8 cellular contexts compared by ENCODE assay signal in genomic region chr1:223844521-223844961, GRCh38. TPM values are rescaled to one million over a fixed set of nuclear protein-coding genes. Genes with fewer than 3 reads are reported as not detected.
A peak's percentile ranks its signal among the peaks of the same experiment; 100 is the strongest.
DNase-seq lines count a peak whose midpoint lies in the region; ATAC-seq and TF ChIP-seq lines count a peak whose summit lies in the region.

No MANE protein-coding gene starts in this region.

- H3K4me1 ChIP-seq in left ventricle myocardium inferior = peaks cover 72% of the 10 kb centered on the region
- peaks cover 4 to 20% (median 5%) of the 10 kb centered on the region in 4 donors for H3K4me1 ChIP-seq in liver (ENCODE audit: control insufficient read depth in 4 of 4, insufficient read depth in 4 of 4, low read length in 3 of 4)

- H3K9me3 ChIP-seq in left ventricle myocardium inferior (replicated peaks) (no peaks in the 10 kb centered on the region), liver (ENCODE audit: control insufficient read depth in 4 of 4, low read length in 3 of 4) (no peaks in the 10 kb centered on the region)

- intact Hi-C loops in left ventricle myocardium inferior (cut with micrococcal nuclease) = no loop called here
- intact Hi-C loops in left cardiac atrium (cut with DNase I) = loop anchor here in 1 of 2 donors (10.0 kb wide), 1 partner anchor 140 kb away; no protein-coding TSS in a partner anchor

- POLR2A ChIA-PET in activated naive CD8-positive, alpha-beta T cell treated with anti-CD3 and anti-CD28 coated beads, Interleukin-2, amount 10 ng/mL, durations not matched to agents 7 days and 5 days (lab: Charles Lee) = interaction anchor here (0.7 to 2.7 kb wide), 6 partner anchors 10 to 401 kb away, joined by 3 to 24 read pairs (median 8); no protein-coding TSS in a partner anchor

- peaks cover 5% of the 10 kb centered on the region for H3K9me3 Mint-ChIP-seq in activated naive CD8-positive, alpha-beta T cell treated with anti-CD3 and anti-CD28 coated beads, Interleukin-2, amount 10 ng/mL, durations not matched to agents 7 days and 5 days
- peaks cover 4% of the 10 kb centered on the region for H3K9me3 Mint-ChIP-seq in stimulated activated naive CD8-positive, alpha-beta T cell treated with anti-CD3 and anti-CD28 coated beads, Interleukin-15, Interleukin-2, amounts not matched to agents 100 ng/mL and 50 ng/mL, for 24 hours

- H3K4me3 ChIP-seq in left ventricle myocardium inferior (peak overlapping the region; percentile 93), liver (ENCODE audit: low read depth in 1 of 3, low read length in 3 of 3) (peak overlapping the region; percentile 27 to 82 (median 60))

- H3K9ac ChIP-seq in liver (ENCODE audit: low read depth in 1 of 2, low read length in 2 of 2) = peak overlapping the region; percentile 91 to 97

- 3% methylated on average over 9 of the region's 9 CpGs for WGBS in liver

- H3K4me1 Mint-ChIP-seq in activated naive CD8-positive, alpha-beta T cell treated with anti-CD3 and anti-CD28 coated beads, Interleukin-2, amount 10 ng/mL, durations not matched to agents 7 days and 5 days = peaks cover 31% of the 10 kb centered on the region
- H3K4me1 Mint-ChIP-seq in stimulated activated naive CD8-positive, alpha-beta T cell treated with anti-CD3 and anti-CD28 coated beads, Interleukin-15, Interleukin-2, amounts not matched to agents 100 ng/mL and 50 ng/mL, for 24 hours (ENCODE audit: low read depth) = peaks cover 55% of the 10 kb centered on the region

- H3K27me3 Mint-ChIP-seq in activated naive CD8-positive, alpha-beta T cell treated with anti-CD3 and anti-CD28 coated beads, Interleukin-2, amount 10 ng/mL, durations not matched to agents 7 days and 5 days = no peaks in the 10 kb centered on the region
- no peaks in the 10 kb centered on the region for H3K27me3 Mint-ChIP-seq in stimulated activated naive CD8-positive, alpha-beta T cell treated with anti-CD3 and anti-CD28 coated beads, Interleukin-15, Interleukin-2, amounts not matched to agents 100 ng/mL and 50 ng/mL, for 24 hours

- no peak for TF ChIP-seq RAD21 in liver (IDR thresholded peaks at IDR 0.05)

- H3K36me3 ChIP-seq in left ventricle myocardium inferior (no peaks in the 10 kb centered on the region), liver (ENCODE audit: control insufficient read depth in 4 of 4, insufficient read depth in 3 of 4, low read depth in 1 of 4, low read length in 3 of 4) (no peaks in the 10 kb centered on the region)

- no peak for ATAC-seq in left cardiac atrium
- ATAC-seq in activated naive CD8-positive, alpha-beta T cell treated with anti-CD3 and anti-CD28 coated beads, Interleukin-2, amount 10 ng/mL, durations not matched to agents 7 days and 5 days (ENCODE audit: low read depth) = peak; percentile 0
- no peak for ATAC-seq in HG03139 (IDR thresholded peaks at IDR 0.05; ENCODE audit: unreplicated experiment)

- peaks cover 2% of the 10 kb centered on the region for H3K36me3 Mint-ChIP-seq in activated naive CD8-positive, alpha-beta T cell treated with anti-CD3 and anti-CD28 coated beads, Interleukin-2, amount 10 ng/mL, durations not matched to agents 7 days and 5 days
- peaks cover 3% of the 10 kb centered on the region for H3K36me3 Mint-ChIP-seq in stimulated activated naive CD8-positive, alpha-beta T cell treated with anti-CD3 and anti-CD28 coated beads, Interleukin-15, Interleukin-2, amounts not matched to agents 100 ng/mL and 50 ng/mL, for 24 hours (ENCODE audit: low read depth)

- DNase-seq in left ventricle myocardium inferior (no peak), left cardiac atrium (no peak), hepatic stellate cell (ENCODE audit: low spot score) (no peak), NAMALWA (ENCODE audit: low spot score) (no peak)
- DNase-seq in activated naive CD8-positive, alpha-beta T cell treated with anti-CD3 and anti-CD28 coated beads, Interleukin-2, amount 10 ng/mL, durations not matched to agents 7 days and 5 days = peak; percentile 65

- TF ChIP-seq CTCF in left ventricle myocardium inferior (IDR thresholded peaks at IDR 0.05; ENCODE audit: borderline replicate concordance) (no peak), liver (IDR thresholded peaks at IDR 0.05; ENCODE audit: low read depth, low read length, missing input control) (no peak)

- H3K27ac Mint-ChIP-seq in activated naive CD8-positive, alpha-beta T cell treated with anti-CD3 and anti-CD28 coated beads, Interleukin-2, amount 10 ng/mL, durations not matched to agents 7 days and 5 days = peak overlapping the region; percentile 96
- H3K27ac Mint-ChIP-seq in stimulated activated naive CD8-positive, alpha-beta T cell treated with anti-CD3 and anti-CD28 coated beads, Interleukin-15, Interleukin-2, amounts not matched to agents 100 ng/mL and 50 ng/mL, for 24 hours = peak overlapping the region; percentile 94

- H3K4me3 Mint-ChIP-seq in activated naive CD8-positive, alpha-beta T cell treated with anti-CD3 and anti-CD28 coated beads, Interleukin-2, amount 10 ng/mL, durations not matched to agents 7 days and 5 days = peak overlapping the region; percentile 98
- peak overlapping the region; percentile 91 for H3K4me3 Mint-ChIP-seq in stimulated activated naive CD8-positive, alpha-beta T cell treated with anti-CD3 and anti-CD28 coated beads, Interleukin-15, Interleukin-2, amounts not matched to agents 100 ng/mL and 50 ng/mL, for 24 hours

- H3K27me3 ChIP-seq in left ventricle myocardium inferior (ENCODE audit: low read depth) (no peaks in the 10 kb centered on the region), liver (ENCODE audit: control insufficient read depth in 4 of 4, insufficient read depth in 4 of 4, low read length in 3 of 4) (no peaks in the 10 kb centered on the region)

- H3K27ac ChIP-seq in left ventricle myocardium inferior (replicated peaks) (peak overlapping the region; percentile 100), liver (ENCODE audit: low read depth in 1 of 2, low read length in 2 of 2) (peak overlapping the region; percentile 86 to 99)

TF ChIP-seq in liver, 16 proteins besides CTCF, POLR2A, EP300 and RAD21:
- TF ChIP-seq SP1 (IDR thresholded peaks at IDR 0.05) = no peak
- TF ChIP-seq YY1 (IDR thresholded peaks at IDR 0.05) = peak; percentile 68

RNA-seq across cellular contexts. Expression of gene TP53BP2, which starts 1.2 kb away (rescaled TPM):
- 19.0 TPM for total RNA-seq in left ventricle myocardium inferior
- total RNA-seq in left cardiac atrium = 10 to 100 TPM; 24.0 to 26.9 TPM
- total RNA-seq in activated naive CD8-positive, alpha-beta T cell treated with anti-CD3 and anti-CD28 coated beads, Interleukin-2, amount 10 ng/mL, durations not matched to agents 7 days and 5 days = 10 to 100 TPM; 35.4 to 37.2 TPM
- total RNA-seq in liver = 10 to 100 TPM; 20.7 to 26.8 TPM
- polyA plus RNA-seq in liver = 1 to 10 TPM; 3.9 to 5.3 TPM
